ENCODE assay signal across 1 cellular context in genomic region chr19:38661166-38661565, GRCh38.
TF ChIP-seq lines count a peak whose summit lies in the region.

No MANE protein-coding gene starts in this region.

TF ChIP-seq in HepG2, 621 proteins besides CTCF, POLR2A, EP300 and RAD21:
- no peak for TF ChIP-seq THAP9 (CRISPR knock-in tag; IDR thresholded peaks at IDR 0.05; ENCODE audit: borderline replicate concordance)
- no peak for TF ChIP-seq DR1 (CRISPR knock-in tag; IDR thresholded peaks at IDR 0.05)
- TF ChIP-seq PAF1 (CRISPR knock-in tag; IDR thresholded peaks at IDR 0.05) = no peak
- no peak for TF ChIP-seq CEBPG (CRISPR knock-in tag; IDR thresholded peaks at IDR 0.05)
